8 cellular contexts compared by ENCODE assay signal in genomic region chr15:59803293-59803966, GRCh38.
DNase-seq lines count a peak whose midpoint lies in the region; ATAC-seq and TF ChIP-seq lines count a peak whose summit lies in the region.
"Not testable (repeated sequence)": the region's sequence is repeated elsewhere in the genome, so short reads cannot be mapped to it uniquely, and the experiment has no call there.

No MANE protein-coding gene starts in this region.

- H3K4me2 ChIP-seq in PC-9, result peak overlapping the region; percentile 28; the same call in 1 of the 2 replicates

- H3K27me3 ChIP-seq in HUES48 (ENCODE audit: control insufficient read depth, insufficient read depth, low read length); PC-9 (ENCODE audit: insufficient read depth, low read depth): not testable (repeated sequence)

- H2AFZ ChIP-seq in PC-9, result not testable (repeated sequence)

- intact Hi-C loops in PC-9 (cut with micrococcal nuclease; ENCODE audit: unreplicated experiment), result loop anchor here (1.0 kb wide), 1 partner anchor 28 kb away; no protein-coding TSS in a partner anchor
- intact Hi-C loops in mucosa of descending colon (cut with DNase I, micrococcal nuclease), result not testable (repeated sequence)

- CTCF ChIA-PET in PC-9 (lab: Charles Lee), result not testable (repeated sequence)

- not testable (repeated sequence) for ATAC-seq in mucosa of descending colon

- H3K9me3 ChIP-seq in HUES48 (ENCODE audit: control insufficient read depth, insufficient read depth, low read length); PC-9 (ENCODE audit: insufficient read depth, low read depth); mucosa of descending colon: not testable (repeated sequence)

- H3K4me1 ChIP-seq in HUES48 (ENCODE audit: control insufficient read depth, insufficient read depth, low read length); PC-9 (replicated peaks; ENCODE audit: insufficient read depth); mucosa of descending colon (ENCODE audit: low read depth): not testable (repeated sequence)

- not testable (repeated sequence) for H3K79me2 ChIP-seq in PC-9 (ENCODE audit: low read depth)

- H4K20me1 ChIP-seq in PC-9 (ENCODE audit: insufficient read depth), result not testable (repeated sequence)

- H3K4me3 ChIP-seq in HUES48 (ENCODE audit: low read depth, low read length) (peak overlapping the region; percentile 60), epithelial cell of proximal tubule (ENCODE audit: low read depth, low read length) (peak overlapping the region; percentile 31)
- not testable (repeated sequence) for H3K4me3 ChIP-seq in PC-9, mucosa of descending colon

- POLR2A ChIA-PET in PC-9 (lab: Charles Lee; ENCODE audit: unreplicated experiment), result interaction anchor here (0.6 kb wide), 2 partner anchors 50 to 93 kb away, joined by 3 to 7 read pairs; no protein-coding TSS in a partner anchor

- H3K27ac ChIP-seq in HUES48 (ENCODE audit: low read depth, low read length), result peak overlapping the region; percentile 35
- not testable (repeated sequence) for H3K27ac ChIP-seq in PC-9

- BruUV-seq in PC-9 (replicated peaks; lab: Mats Ljungman, UMichigan), result not testable (repeated sequence)

- H3F3A ChIP-seq in PC-9 (ENCODE audit: insufficient read depth, low read depth), result not testable (repeated sequence)

- not testable (repeated sequence) for TF ChIP-seq CTCF in PC-9 (conservative IDR thresholded peaks at IDR 0.05); epithelial cell of proximal tubule (conservative IDR thresholded peaks at IDR 0.05; ENCODE audit: low read depth, low read length); mucosa of descending colon (IDR thresholded peaks at IDR 0.05)

- DNase-seq in PC-9, result peak in 1 of 2 experiments; percentile 72
- peak; percentile 35 to 46 for DNase-seq in activated CD4-positive, alpha-beta T cell treated with anti-CD3 and anti-CD28 coated beads, Interleukin-2, amount 50 U/mL, for 48 hours
- DNase-seq in activated gamma-delta T cell treated with Interleukin-2 at 50 U/mL for 16 hours, result peak; percentile 77
- not testable (repeated sequence) for DNase-seq in epithelial cell of proximal tubule (ENCODE audit: low read depth)
- peak; percentile 40 to 73 (median 51) for DNase-seq in mucosa of descending colon
- peak; percentile 20 to 34 for DNase-seq in stimulated activated CD4-positive, alpha-beta T cell treated with anti-CD3 and anti-CD28 coated beads, Interleukin-4, amount 100 ng/mL, for 48 hours (ENCODE audit: low read depth in 2 of 2)
- peak; percentile 50 for DNase-seq in ureter (ENCODE audit: low spot score)

- not testable (repeated sequence) for H3K9me2 ChIP-seq in PC-9 (ENCODE audit: insufficient read depth)

- H3K9ac ChIP-seq in HUES48 (ENCODE audit: low read depth, low read length), result peak overlapping the region; percentile 56; the same call in 1 of the 2 replicates

- not testable (repeated sequence) for H3K36me3 ChIP-seq in HUES48 (ENCODE audit: control insufficient read depth, insufficient read depth, low read length); PC-9 (ENCODE audit: low read depth); mucosa of descending colon (ENCODE audit: low read depth)
